ENCODE assay signal across 10 cellular contexts in the genomic region with DNA sequence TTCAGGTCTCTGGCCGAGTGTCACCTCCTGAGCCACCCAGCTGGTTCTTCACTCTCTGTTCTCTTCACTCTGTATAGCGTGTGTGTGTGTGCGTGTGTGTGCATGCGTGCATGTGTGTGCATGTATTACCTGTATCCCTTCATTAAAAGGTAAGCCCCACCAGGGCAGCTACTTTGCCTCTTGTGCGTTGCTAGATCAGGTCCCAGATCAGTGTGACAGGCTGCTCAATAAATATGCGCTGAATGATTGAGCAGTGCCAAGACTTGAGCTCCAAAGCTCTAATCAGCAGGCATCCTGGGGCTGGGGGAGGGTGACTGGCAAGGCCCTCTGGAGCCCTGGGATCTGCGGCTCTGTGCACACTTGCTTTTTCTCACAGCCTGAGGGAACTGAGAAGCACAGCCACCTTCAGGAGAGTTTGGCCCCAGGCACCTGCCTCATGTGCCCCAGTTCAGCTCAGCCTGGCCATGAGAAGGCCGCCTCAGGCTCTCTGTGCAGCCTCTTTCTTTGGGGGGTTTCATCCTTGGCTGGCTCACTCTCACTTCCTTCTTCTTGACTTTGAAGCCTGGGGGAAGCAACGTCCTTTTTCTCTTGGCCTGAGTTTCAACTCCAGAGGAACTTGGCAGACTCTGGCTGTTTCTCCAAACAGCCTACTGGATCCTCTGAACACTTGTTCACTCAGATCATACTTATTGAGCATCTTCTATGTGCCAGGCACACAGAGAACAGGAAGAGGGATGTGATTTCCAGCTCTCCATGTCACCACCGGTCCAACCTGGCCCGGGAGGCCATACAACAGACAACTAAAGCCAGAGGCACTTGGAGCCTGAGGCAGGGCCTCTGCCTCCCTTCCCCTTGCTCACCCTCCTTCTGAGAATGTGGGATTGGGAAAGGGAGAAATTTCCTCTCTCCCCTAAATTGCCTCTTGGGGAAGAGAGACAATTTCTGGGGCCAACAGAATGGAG.
A peak's percentile ranks its signal among the peaks of the same experiment; 100 is the strongest.
DNase-seq lines count a peak whose midpoint lies in the region; ATAC-seq and TF ChIP-seq lines count a peak whose summit lies in the region.
"Had no signal": no experiment of that assay in that cellular context is flagged by ENCODE, and none has a peak within 500 bp of the region (broad histone marks: within the 10 kb centered on the region; RNA-seq: fewer than 3 reads in every experiment).

No MANE protein-coding gene starts in this region.

- POLR2A ChIA-PET in HEK293T (lab: Yijun Ruan, JAX): no interaction called here

- CTCF ChIA-PET in HEK293T (lab: Yijun Ruan, JAX): no interaction called here

- DNase-seq in SIG-M5 treated with dmso at 0.1 percent for 504 hours (lab: John Stamatoyannopoulos, UW; ENCODE audit: unreplicated experiment): peak; percentile 92
- no peak for DNase-seq in ascending aorta (ENCODE audit: low spot score in 2 of 2)
- no peak for DNase-seq in HEK293T (ENCODE audit: extremely low spot score)
- DNase-seq in coronary artery (ENCODE audit: low spot score): no peak
- DNase-seq: amniotic stem cell, NCI-H1694 treated with DMSO at 0.1 percent for 48 hours had no signal

- TF ChIP-seq CTCF in ascending aorta (IDR thresholded peaks at IDR 0.05) (no peak), coronary artery (IDR thresholded peaks at IDR 0.05) (no peak)

- no peak overlapping the region for H3K4me3 ChIP-seq in skeletal muscle tissue (ENCODE audit: low read length in 3 of 3)
- no peak overlapping the region for H3K4me3 ChIP-seq in ascending aorta
- no peak overlapping the region for H3K4me3 ChIP-seq in coronary artery

- no peaks in the 10 kb centered on the region for H3K36me3 ChIP-seq in skeletal muscle tissue (ENCODE audit: control insufficient read depth in 3 of 3, insufficient read depth in 3 of 3, low read length in 3 of 3)
- no peaks in the 10 kb centered on the region for H3K36me3 ChIP-seq in ascending aorta

- H3K9me3 ChIP-seq in skeletal muscle tissue (ENCODE audit: control insufficient read depth in 3 of 3, low read length in 3 of 3): no peaks in the 10 kb centered on the region
- H3K9me3 ChIP-seq in ascending aorta: no peaks in the 10 kb centered on the region

- H3K27ac ChIP-seq in skeletal muscle tissue (ENCODE audit: low read depth, low read length) (peak overlapping the region; percentile 29), ascending aorta (no peak overlapping the region), coronary artery (peak overlapping the region in 1 of 2 donors; percentile 11)

- intact Hi-C loops in ascending aorta (cut with DNase I): no loop called here

- H3K4me1 ChIP-seq in skeletal muscle tissue (ENCODE audit: control insufficient read depth in 3 of 3, insufficient read depth in 3 of 3, low read length in 3 of 3): peaks cover 26 to 37% (median 28%) of the 10 kb centered on the region in 3 donors
- no peaks in the 10 kb centered on the region for H3K4me1 ChIP-seq in ascending aorta

- peak overlapping the region in 1 of 3 donors; percentile 43 for H3K9ac ChIP-seq in skeletal muscle tissue (ENCODE audit: low read depth in 1 of 3, low read length in 3 of 3)

- no peaks in the 10 kb centered on the region for H3K27me3 ChIP-seq in skeletal muscle tissue (ENCODE audit: control insufficient read depth in 3 of 3, insufficient read depth in 3 of 3, low read length in 3 of 3)
- H3K27me3 ChIP-seq in ascending aorta: no peaks in the 10 kb centered on the region

- ATAC-seq in GM18867 (IDR thresholded peaks at IDR 0.05; ENCODE audit: unreplicated experiment) (peak; percentile 78), HG03103 (IDR thresholded peaks at IDR 0.05; ENCODE audit: low read depth, unreplicated experiment) (peak; percentile 60), GM19035 (IDR thresholded peaks at IDR 0.05; ENCODE audit: unreplicated experiment) (no peak)

TF ChIP-seq in HEK293T, 16 proteins besides CTCF, POLR2A, EP300 and RAD21:
- TF ChIP-seq SUZ12 (IDR thresholded peaks at IDR 0.05) (no peak), PKNOX1 (IDR thresholded peaks at IDR 0.05) (no peak), CTBP1 (IDR thresholded peaks at IDR 0.05; ENCODE audit: borderline replicate concordance) (no peak), FOXK2 (IDR thresholded peaks at IDR 0.05) (no peak), NFRKB (IDR thresholded peaks at IDR 0.05) (no peak), FOXM1 (IDR thresholded peaks at IDR 0.05; ENCODE audit: borderline replicate concordance) (no peak), ARNT (IDR thresholded peaks at IDR 0.05) (no peak), TARDBP (IDR thresholded peaks at IDR 0.05) (no peak), L3MBTL2 (conservative IDR thresholded peaks at IDR 0.05) (no peak)
